In genomic region chrX:85870585-85870984, GRCh38 we compare ENCODE assay signal across 7 cellular contexts.
"Had no signal": no experiment of that assay in that cellular context is flagged by ENCODE, and none has a peak within 500 bp of the region (broad histone marks: within the 10 kb centered on the region; RNA-seq: fewer than 3 reads in every experiment).

No MANE protein-coding gene starts in this region.

- ATAC-seq: K562 had no signal

- DNase-seq: GM23248, H9, HCEC 1CT, IMR-90, Kasumi-1, KG1 had no signal

- H3K4me3 ChIP-seq: GM23248, K562 had no signal

- H3K4me3 Mint-ChIP-seq: H9 had no signal

- H3K27ac Mint-ChIP-seq: H9 had no signal

- H3K4me1 Mint-ChIP-seq: H9 had no signal

- H2AFZ ChIP-seq: GM23248 had no signal

- H3K27ac ChIP-seq: GM23248 had no signal
